Comparison of ENCODE assay signal across 23 cellular contexts in the genomic region with DNA sequence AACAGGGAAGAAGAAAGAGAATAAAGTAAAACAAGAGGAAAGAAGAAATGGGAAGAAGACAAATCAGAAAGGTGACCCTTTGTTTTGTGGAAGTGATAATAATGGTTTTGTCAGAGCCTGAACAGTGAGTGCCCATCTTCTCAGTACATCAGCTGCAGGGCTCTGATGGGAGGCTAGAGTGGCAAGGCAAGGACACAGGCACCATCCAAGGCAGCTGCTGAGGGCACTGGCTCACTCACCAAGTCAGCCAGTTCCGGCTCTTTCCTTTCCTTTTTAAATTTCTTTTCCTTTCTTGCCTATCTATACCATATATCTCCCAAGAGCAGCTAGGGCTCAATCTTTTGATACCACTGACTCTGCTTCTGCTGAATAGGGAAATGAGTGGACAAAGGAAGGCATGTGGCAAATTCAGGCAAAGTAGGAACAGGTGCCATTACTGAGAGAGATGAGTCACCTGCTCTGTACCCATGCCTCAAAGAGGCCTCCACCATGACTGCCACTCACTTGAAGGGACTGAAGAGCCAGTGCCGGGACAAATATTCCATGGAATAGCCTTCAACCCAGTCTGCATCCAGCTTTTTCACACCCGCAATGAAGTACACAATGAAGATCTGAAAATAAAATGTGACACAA. TPM values are rescaled to one million over a fixed set of nuclear protein-coding genes. Genes with fewer than 3 reads are reported as not detected.
DNase-seq lines count a peak whose midpoint lies in the region; ATAC-seq and TF ChIP-seq lines count a peak whose summit lies in the region.
"Had no signal": no experiment of that assay in that cellular context is flagged by ENCODE, and none has a peak within 500 bp of the region (broad histone marks: within the 10 kb centered on the region; RNA-seq: fewer than 3 reads in every experiment).

No MANE protein-coding gene starts in this region.

- H3K4me3 ChIP-seq in Caco-2 (ENCODE audit: low read depth, low read length) (no peak overlapping the region), psoas muscle (no peak overlapping the region)
- H3K4me3 ChIP-seq: GM12878, K562 had no signal

- ATAC-seq in T-helper 17 cell (no peak), psoas muscle (peak in 1 of 4 donors; percentile 7), GM18505 (IDR thresholded peaks at IDR 0.05; ENCODE audit: unreplicated experiment) (no peak)
- ATAC-seq: GM12878, HCT116, K562 had no signal

- TF ChIP-seq CTCF in Caco-2 (IDR thresholded peaks at IDR 0.05; ENCODE audit: insufficient read depth in 1 of 2, low read depth in 1 of 2, low read length in 1 of 2, severe bottlenecking in 1 of 2, unreplicated experiment in 1 of 2) (no peak), psoas muscle (IDR thresholded peaks at IDR 0.05) (no peak)

- H3K27me3 Mint-ChIP-seq in activated CD4-positive, alpha-beta memory T cell treated with anti-CD3 and anti-CD28 coated beads for 36 hours, result no peaks in the 10 kb centered on the region
- H3K27me3 Mint-ChIP-seq in activated CD4-positive, alpha-beta memory T cell treated with anti-CD3 and anti-CD28 coated beads, Interleukin-2, amount 10 ng/mL, durations not matched to agents 7 days and 5 days, result no peaks in the 10 kb centered on the region
- H3K27me3 Mint-ChIP-seq in Caco-2 (ENCODE audit: insufficient read depth, unreplicated experiment), result no peaks in the 10 kb centered on the region
- no peaks in the 10 kb centered on the region for H3K27me3 Mint-ChIP-seq in T-helper 17 cell
- H3K27me3 Mint-ChIP-seq in activated naive CD8-positive, alpha-beta T cell treated with anti-CD3 and anti-CD28 coated beads for 36 hours, result no peaks in the 10 kb centered on the region
- H3K27me3 Mint-ChIP-seq: B cell; CD4-positive, CD25-positive, alpha-beta regulatory T cell had no signal

- H3K4me1 Mint-ChIP-seq in activated CD4-positive, alpha-beta memory T cell treated with anti-CD3 and anti-CD28 coated beads for 36 hours (ENCODE audit: low read depth), result peaks cover 24% of the 10 kb centered on the region
- H3K4me1 Mint-ChIP-seq in activated CD4-positive, alpha-beta memory T cell treated with anti-CD3 and anti-CD28 coated beads, Interleukin-2, amount 10 ng/mL, durations not matched to agents 7 days and 5 days, result peaks cover 21% of the 10 kb centered on the region
- peaks cover 20% of the 10 kb centered on the region for H3K4me1 Mint-ChIP-seq in Caco-2 (ENCODE audit: low read depth, unreplicated experiment)
- H3K4me1 Mint-ChIP-seq in T-helper 17 cell, result peaks cover 6% of the 10 kb centered on the region
- peaks cover 18% of the 10 kb centered on the region for H3K4me1 Mint-ChIP-seq in activated naive CD8-positive, alpha-beta T cell treated with anti-CD3 and anti-CD28 coated beads for 36 hours

- intact Hi-C loops in activated CD4-positive, alpha-beta memory T cell treated with anti-CD3 and anti-CD28 coated beads for 36 hours (cut with micrococcal nuclease), result loop anchor here (5.0 kb wide), 1 partner anchor 253 kb away; no protein-coding TSS in a partner anchor
- intact Hi-C loops in Caco-2 (cut with micrococcal nuclease; ENCODE audit: unreplicated experiment), result loop anchor here (5.0 kb wide), 1 partner anchor 488 kb away; no protein-coding TSS in a partner anchor
- intact Hi-C loops in psoas muscle (cut with DNase I), result no loop called here

- no TSS peak for BruUV-seq in Caco-2 (replicated peaks; lab: Mats Ljungman, UMichigan)

- CTCF ChIA-PET in activated CD4-positive, alpha-beta memory T cell treated with anti-CD3 and anti-CD28 coated beads for 36 hours (lab: Charles Lee), result interaction anchor here (1.1 to 13.3 kb wide), 5 partner anchors 9 to 185 kb away, joined by 3 to 328 read pairs (median 5); a partner anchor contains a TSS
- CTCF ChIA-PET in activated CD4-positive, alpha-beta memory T cell treated with anti-CD3 and anti-CD28 coated beads, Interleukin-2, amount 10 ng/mL, durations not matched to agents 7 days and 5 days (lab: Charles Lee), result interaction anchor here (1.3 to 1.9 kb wide), 2 partner anchors 12 to 14 kb away, joined by 3 to 4 read pairs; no protein-coding TSS in a partner anchor
- CTCF ChIA-PET in Caco-2 (lab: Charles Lee), result no interaction called here

- H3K27ac Mint-ChIP-seq in activated CD4-positive, alpha-beta memory T cell treated with anti-CD3 and anti-CD28 coated beads for 36 hours, result peak overlapping the region; percentile 14
- no peak overlapping the region for H3K27ac Mint-ChIP-seq in activated CD4-positive, alpha-beta memory T cell treated with anti-CD3 and anti-CD28 coated beads, Interleukin-2, amount 10 ng/mL, durations not matched to agents 7 days and 5 days
- H3K27ac Mint-ChIP-seq in Caco-2 (ENCODE audit: unreplicated experiment) (peak overlapping the region; percentile 7), T-helper 17 cell (peak overlapping the region; percentile 21)
- H3K27ac Mint-ChIP-seq in activated naive CD8-positive, alpha-beta T cell treated with anti-CD3 and anti-CD28 coated beads for 36 hours, result no peak overlapping the region
- H3K27ac Mint-ChIP-seq: B cell; CD4-positive, CD25-positive, alpha-beta regulatory T cell had no signal

- 89 to 92% (median 91%) methylated on average over 3 of the region's 3 CpGs for WGBS in psoas muscle, 3 donors

- no peak overlapping the region for H3K4me3 Mint-ChIP-seq in activated CD4-positive, alpha-beta memory T cell treated with anti-CD3 and anti-CD28 coated beads for 36 hours
- H3K4me3 Mint-ChIP-seq in activated CD4-positive, alpha-beta memory T cell treated with anti-CD3 and anti-CD28 coated beads, Interleukin-2, amount 10 ng/mL, durations not matched to agents 7 days and 5 days, result no peak overlapping the region
- H3K4me3 Mint-ChIP-seq in Caco-2 (ENCODE audit: unreplicated experiment) (no peak overlapping the region), T-helper 17 cell (no peak overlapping the region)
- H3K4me3 Mint-ChIP-seq in activated naive CD8-positive, alpha-beta T cell treated with anti-CD3 and anti-CD28 coated beads for 36 hours, result no peak overlapping the region
- H3K4me3 Mint-ChIP-seq: B cell had no signal

- no peak for DNase-seq in activated CD4-positive, alpha-beta memory T cell treated with anti-CD3 and anti-CD28 coated beads for 36 hours
- DNase-seq in activated CD4-positive, alpha-beta memory T cell treated with anti-CD3 and anti-CD28 coated beads, Interleukin-2, amount 10 ng/mL, durations not matched to agents 7 days and 5 days, result no peak
- no peak for DNase-seq in Caco-2
- no peak for DNase-seq in T-helper 17 cell
- no peak for DNase-seq in psoas muscle
- DNase-seq in activated naive CD8-positive, alpha-beta T cell treated with anti-CD3 and anti-CD28 coated beads for 36 hours, result no peak
- no peak for DNase-seq in SHP77 (lab: John Stamatoyannopoulos, UW)
- DNase-seq: CD4-positive, CD25-positive, alpha-beta regulatory T cell; COR-L47; DMS153; EL; GOT3; NCI-H1105 treated with DMSO at 0.1 percent for 48 hours; NCI-H1694 treated with DMSO at 0.1 percent for 48 hours; NCI-H2107; NCI-H510A; NCI-H774; RPMI8226 had no signal

- POLR2A ChIA-PET in activated CD4-positive, alpha-beta memory T cell treated with anti-CD3 and anti-CD28 coated beads for 36 hours (lab: Charles Lee), result interaction anchor here (2.9 kb wide), 1 partner anchor 9 kb away, joined by 15 read pairs; no protein-coding TSS in a partner anchor
- POLR2A ChIA-PET in activated CD4-positive, alpha-beta memory T cell treated with anti-CD3 and anti-CD28 coated beads, Interleukin-2, amount 10 ng/mL, durations not matched to agents 7 days and 5 days (lab: Charles Lee), result interaction anchor here (1.5 to 4.1 kb wide), 4 partner anchors 9 to 136 kb away, joined by 3 to 23 read pairs (median 8); a partner anchor contains a TSS
- POLR2A ChIA-PET in Caco-2 (lab: Charles Lee), result interaction anchor here (2.3 kb wide), 1 partner anchor 16 kb away, joined by 7 read pairs; a partner anchor contains a TSS

- no peaks in the 10 kb centered on the region for H3K9me3 Mint-ChIP-seq in activated CD4-positive, alpha-beta memory T cell treated with anti-CD3 and anti-CD28 coated beads for 36 hours
- no peaks in the 10 kb centered on the region for H3K9me3 Mint-ChIP-seq in activated CD4-positive, alpha-beta memory T cell treated with anti-CD3 and anti-CD28 coated beads, Interleukin-2, amount 10 ng/mL, durations not matched to agents 7 days and 5 days
- H3K9me3 Mint-ChIP-seq in Caco-2 (ENCODE audit: unreplicated experiment), result no peaks in the 10 kb centered on the region
- no peaks in the 10 kb centered on the region for H3K9me3 Mint-ChIP-seq in activated naive CD8-positive, alpha-beta T cell treated with anti-CD3 and anti-CD28 coated beads for 36 hours
- H3K9me3 Mint-ChIP-seq: CD4-positive, CD25-positive, alpha-beta regulatory T cell had no signal

- H3K4me1 ChIP-seq in Caco-2, result peaks cover 25% of the 10 kb centered on the region
- peaks cover 11% of the 10 kb centered on the region for H3K4me1 ChIP-seq in psoas muscle

- H3K27ac ChIP-seq in psoas muscle, result peak overlapping the region; percentile 46

- H3K36me3 Mint-ChIP-seq in activated CD4-positive, alpha-beta memory T cell treated with anti-CD3 and anti-CD28 coated beads for 36 hours, result peaks cover 31% of the 10 kb centered on the region
- peaks cover 39% of the 10 kb centered on the region for H3K36me3 Mint-ChIP-seq in activated CD4-positive, alpha-beta memory T cell treated with anti-CD3 and anti-CD28 coated beads, Interleukin-2, amount 10 ng/mL, durations not matched to agents 7 days and 5 days (ENCODE audit: low read depth)
- peaks cover 84% of the 10 kb centered on the region for H3K36me3 Mint-ChIP-seq in Caco-2 (ENCODE audit: insufficient read depth, unreplicated experiment)
- H3K36me3 Mint-ChIP-seq in T-helper 17 cell (ENCODE audit: low read depth), result peaks cover 6% of the 10 kb centered on the region
- H3K36me3 Mint-ChIP-seq in activated naive CD8-positive, alpha-beta T cell treated with anti-CD3 and anti-CD28 coated beads for 36 hours, result peaks cover 11% of the 10 kb centered on the region

- no peaks in the 10 kb centered on the region for H3K9me3 ChIP-seq in Caco-2
- no peaks in the 10 kb centered on the region for H3K9me3 ChIP-seq in T-helper 17 cell (ENCODE audit: control insufficient read depth, low read length, poor library complexity, severe bottlenecking)
- H3K9me3 ChIP-seq in psoas muscle, result no peaks in the 10 kb centered on the region

- H3K36me3 ChIP-seq in Caco-2 (ENCODE audit: control insufficient read depth, insufficient read depth, low read length), result peaks cover 7% of the 10 kb centered on the region; the same call in 1 of the 2 replicates
- H3K36me3 ChIP-seq in psoas muscle (ENCODE audit: insufficient read depth in 1 of 2, low read depth in 1 of 2), result peaks cover 10 to 93% of the 10 kb centered on the region in 2 donors

- TF ChIP-seq POLR2A in GM18505 (IDR thresholded peaks at IDR 0.05; ENCODE audit: borderline replicate concordance, extremely low read depth, insufficient read depth, insufficient read length), result no peak

- H3K27me3 ChIP-seq in Caco-2 (replicated peaks; ENCODE audit: control insufficient read depth, insufficient read depth, low read length) (no peaks in the 10 kb centered on the region), psoas muscle (ENCODE audit: insufficient read depth in 3 of 3, low read length in 2 of 3) (no peaks in the 10 kb centered on the region)

RNA-seq across cellular contexts. Expression of a gene that starts 6.2 kb away (rescaled TPM):
- total RNA-seq in activated CD4-positive, alpha-beta memory T cell treated with anti-CD3 and anti-CD28 coated beads for 36 hours, result 10 to 100 TPM; 24.2 to 25.2 TPM
- total RNA-seq in activated CD4-positive, alpha-beta memory T cell treated with anti-CD3 and anti-CD28 coated beads, Interleukin-2, amount 10 ng/mL, durations not matched to agents 7 days and 5 days, result 10 to 100 TPM; 22.5 to 22.8 TPM
- 85.1 and 96.8 TPM in 2 replicates for total RNA-seq in Caco-2 (2022)
- total RNA-seq in T-helper 17 cell, result 10 to 100 TPM; 15.6 to 17.8 TPM
- total RNA-seq in psoas muscle, result 10 to 100 TPM; 20.1 to 25.3 (median 22.1) TPM
- 10 to 100 TPM; 19.0 to 35.6 (median 30.7) TPM for polyA plus RNA-seq in psoas muscle
- total RNA-seq in activated naive CD8-positive, alpha-beta T cell treated with anti-CD3 and anti-CD28 coated beads for 36 hours, result 10 to 100 TPM; 19.6 to 19.9 TPM

RNA-seq across cellular contexts. Expression of a gene that starts 16.1 kb away (rescaled TPM):
- 100 to 1,000 TPM; 196 to 208 TPM for total RNA-seq in activated CD4-positive, alpha-beta memory T cell treated with anti-CD3 and anti-CD28 coated beads for 36 hours
- total RNA-seq in activated CD4-positive, alpha-beta memory T cell treated with anti-CD3 and anti-CD28 coated beads, Interleukin-2, amount 10 ng/mL, durations not matched to agents 7 days and 5 days, result 100 to 1,000 TPM; 196 to 199 TPM
- total RNA-seq in Caco-2 (2022), result 217 and 250 TPM in 2 replicates
- 100 to 1,000 TPM in 1 of 2 donors, 10 to 100 TPM in 1; 98.6 to 110 TPM for total RNA-seq in T-helper 17 cell
- total RNA-seq in psoas muscle, result 100 to 1,000 TPM; 127 to 356 (median 183) TPM
- 100 to 1,000 TPM in 2 of 3 donors, 10 to 100 TPM in 1; 55.9 to 252 (median 134) TPM for polyA plus RNA-seq in psoas muscle
- total RNA-seq in activated naive CD8-positive, alpha-beta T cell treated with anti-CD3 and anti-CD28 coated beads for 36 hours, result 100 to 1,000 TPM; 368 to 384 TPM

RNA-seq across cellular contexts. Expression of a gene that starts 22.3 kb away (rescaled TPM):
- 100 to 1,000 TPM; 112 to 114 TPM for total RNA-seq in activated CD4-positive, alpha-beta memory T cell treated with anti-CD3 and anti-CD28 coated beads for 36 hours
- total RNA-seq in activated CD4-positive, alpha-beta memory T cell treated with anti-CD3 and anti-CD28 coated beads, Interleukin-2, amount 10 ng/mL, durations not matched to agents 7 days and 5 days, result 100 to 1,000 TPM; 132 to 133 TPM
- total RNA-seq in Caco-2 (2022), result 82.9 and 85.5 TPM in 2 replicates
- 100 to 1,000 TPM in 1 of 2 donors, 10 to 100 TPM in 1; 82.3 to 104 TPM for total RNA-seq in T-helper 17 cell
- total RNA-seq in psoas muscle, result 10 to 100 TPM; 11.7 to 15.7 (median 12.4) TPM
- polyA plus RNA-seq in psoas muscle, result 10 to 100 TPM; 16.6 to 25.4 (median 23.2) TPM
- 10 to 100 TPM; 94.3 to 98.3 TPM for total RNA-seq in activated naive CD8-positive, alpha-beta T cell treated with anti-CD3 and anti-CD28 coated beads for 36 hours

RNA-seq across cellular contexts. Expression of a gene that starts 29.1 kb away (rescaled TPM):
- 10 to 100 TPM; 49.7 to 51.9 TPM for total RNA-seq in activated CD4-positive, alpha-beta memory T cell treated with anti-CD3 and anti-CD28 coated beads for 36 hours
- total RNA-seq in activated CD4-positive, alpha-beta memory T cell treated with anti-CD3 and anti-CD28 coated beads, Interleukin-2, amount 10 ng/mL, durations not matched to agents 7 days and 5 days, result 10 to 100 TPM; 89.6 to 91.8 TPM
- total RNA-seq in Caco-2 (2022) (11.0 and 15.1 TPM in 2 replicates), T-helper 17 cell (10 to 100 TPM; 38.2 to 39.5 TPM), psoas muscle (10 to 100 TPM; 58.1 to 95.0 (median 83.2) TPM)
- 100 to 1,000 TPM; 106 to 149 (median 128) TPM for polyA plus RNA-seq in psoas muscle
- 10 to 100 TPM; 27.9 to 29.3 TPM for total RNA-seq in activated naive CD8-positive, alpha-beta T cell treated with anti-CD3 and anti-CD28 coated beads for 36 hours

RNA-seq across cellular contexts. Expression of a gene that starts 40.4 kb away (rescaled TPM):
- total RNA-seq in activated CD4-positive, alpha-beta memory T cell treated with anti-CD3 and anti-CD28 coated beads for 36 hours, result 100 to 1,000 TPM; 120 to 124 TPM
- total RNA-seq in activated CD4-positive, alpha-beta memory T cell treated with anti-CD3 and anti-CD28 coated beads, Interleukin-2, amount 10 ng/mL, durations not matched to agents 7 days and 5 days, result 100 to 1,000 TPM; 117 to 121 TPM
- 113 and 123 TPM in 2 replicates for total RNA-seq in Caco-2 (2022)
- total RNA-seq in T-helper 17 cell, result 10 to 100 TPM; 42.8 to 43.3 TPM
- total RNA-seq in psoas muscle, result 100 to 1,000 TPM in 1 of 4 donors, 10 to 100 TPM in 3; 84.7 to 107 (median 90.0) TPM
- polyA plus RNA-seq in psoas muscle, result 100 to 1,000 TPM; 156 to 212 (median 184) TPM
- total RNA-seq in activated naive CD8-positive, alpha-beta T cell treated with anti-CD3 and anti-CD28 coated beads for 36 hours, result 100 to 1,000 TPM in 1 of 2 experiments, 10 to 100 TPM in 1; 90.9 to 104 TPM

Comparison
In these comparisons a context has a peak if more than half of its experiments do, and no peak if none do; other contexts are left out.
1. H3K27ac Mint-ChIP-seq: peak in activated CD4-positive, alpha-beta memory T cell treated with anti-CD3 and anti-CD28 coated beads for 36 hours (single experiment), Caco-2 (single experiment) and T-helper 17 cell (single experiment); none in activated CD4-positive, alpha-beta memory T cell treated with anti-CD3 and anti-CD28 coated beads, Interleukin-2, amount 10 ng/mL, durations not matched to agents 7 days and 5 days (single experiment) and activated naive CD8-positive, alpha-beta T cell treated with anti-CD3 and anti-CD28 coated beads for 36 hours (single experiment).
2. intact Hi-C loops: an anchor here in activated CD4-positive, alpha-beta memory T cell treated with anti-CD3 and anti-CD28 coated beads for 36 hours (5.0 kb wide) and Caco-2 (5.0 kb wide); none called in psoas muscle.